Comparison of ENCODE assay signal across 8 cellular contexts in the genomic region with DNA sequence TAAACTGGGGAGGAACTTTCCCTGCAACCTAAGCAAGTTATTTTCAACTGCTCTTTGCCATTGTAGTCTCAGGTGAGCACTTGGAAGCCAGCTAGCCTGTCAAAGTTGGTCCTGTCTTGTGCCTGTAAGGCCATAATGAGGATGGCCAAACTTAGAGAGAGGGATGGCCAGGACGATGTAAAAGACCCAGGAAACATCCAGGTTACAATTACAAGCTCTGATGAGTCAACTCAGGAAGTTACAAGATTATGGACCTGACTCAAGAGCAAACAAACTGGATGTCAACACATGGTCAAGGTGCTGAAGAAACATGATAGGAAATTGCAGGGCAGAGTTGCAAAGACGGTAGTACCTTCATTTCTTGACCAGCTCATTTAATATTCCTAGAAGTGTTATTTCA. TPM values are rescaled to one million over a fixed set of nuclear protein-coding genes. Genes with fewer than 3 reads are reported as not detected.
DNase-seq lines count a peak whose midpoint lies in the region; ATAC-seq, FAIRE-seq and TF ChIP-seq lines count a peak whose summit lies in the region.

No MANE protein-coding gene starts in this region.

- H3K4me1 Mint-ChIP-seq in CD4-positive, alpha-beta memory T cell, result peaks cover 53 to 73% (median 59%) of the 10 kb centered on the region in 4 donors
- H3K4me1 Mint-ChIP-seq in nephron, result peaks cover 48% of the 10 kb centered on the region

- no peaks in the 10 kb centered on the region for H3K27me3 Mint-ChIP-seq in CD4-positive, alpha-beta memory T cell
- no peaks in the 10 kb centered on the region for H3K27me3 Mint-ChIP-seq in nephron (ENCODE audit: low read depth)

- peak overlapping the region; percentile 94 for H3K27ac ChIP-seq in CD4-positive, alpha-beta memory T cell (ENCODE audit: low read depth, low read length)
- H3K27ac ChIP-seq in KOPT-K1 (ENCODE audit: low read depth, low read length, poor library complexity, severe bottlenecking), result peak overlapping the region; percentile 60

- H3K27me3 ChIP-seq in CD4-positive, alpha-beta memory T cell (ENCODE audit: insufficient read depth, low read length), result no peaks in the 10 kb centered on the region
- H3K27me3 ChIP-seq in bronchial epithelial cell (ENCODE audit: control insufficient read depth, insufficient read depth, low read length), result no peaks in the 10 kb centered on the region

- H3K27ac Mint-ChIP-seq in CD4-positive, alpha-beta memory T cell, result peak overlapping the region; percentile 92 to 97 (median 94)
- peak overlapping the region; percentile 83 to 89 (median 89) for H3K27ac Mint-ChIP-seq in nephron

- H3K4me1 ChIP-seq in CD4-positive, alpha-beta memory T cell (ENCODE audit: insufficient read depth, low read length), result peaks cover 60% of the 10 kb centered on the region

- peaks cover 14 to 45% of the 10 kb centered on the region in 2 donors for H3K36me3 Mint-ChIP-seq in CD4-positive, alpha-beta memory T cell
- no peaks in the 10 kb centered on the region for H3K36me3 Mint-ChIP-seq in nephron (ENCODE audit: low read depth)

- TF ChIP-seq CTCF in bronchial epithelial cell (IDR thresholded peaks at IDR 0.05; ENCODE audit: insufficient read depth, low read length, severe bottlenecking), result no peak
- no peak for TF ChIP-seq CTCF in nephron (IDR thresholded peaks at IDR 0.05; ENCODE audit: unreplicated experiment in 3 of 3)

- H3K9me3 ChIP-seq in CD4-positive, alpha-beta memory T cell (ENCODE audit: control insufficient read depth in 1 of 2, low read length in 2 of 2), result no peaks in the 10 kb centered on the region
- H3K9me3 ChIP-seq in KOPT-K1 (ENCODE audit: insufficient read depth, low read length, poor library complexity, severe bottlenecking), result no peaks in the 10 kb centered on the region

- H3K36me3 ChIP-seq in CD4-positive, alpha-beta memory T cell (ENCODE audit: insufficient read depth, low read length), result peaks cover 16% of the 10 kb centered on the region
- H3K36me3 ChIP-seq in KOPT-K1 (ENCODE audit: insufficient read depth, low read length), result peaks cover 35% of the 10 kb centered on the region
- H3K36me3 ChIP-seq in bronchial epithelial cell (ENCODE audit: control insufficient read depth, insufficient read depth, low read length), result peaks cover 5% of the 10 kb centered on the region

- H3K4me3 Mint-ChIP-seq in CD4-positive, alpha-beta memory T cell, result peak overlapping the region; percentile 91 to 96 (median 94)
- H3K4me3 Mint-ChIP-seq in nephron, result peak overlapping the region; percentile 92 to 95 (median 94)

- no peak for FAIRE-seq in bronchial epithelial cell (lab: Jason Lieb, UNC)

- POLR2A ChIA-PET in CD4-positive, alpha-beta memory T cell (lab: Charles Lee; ENCODE audit: partially characterized antibody), result interaction anchor here (0.8 to 8.0 kb wide), 12 partner anchors 8 to 446 kb away, joined by 3 to 186 read pairs (median 8); a partner anchor contains a TSS

- intact Hi-C loops in CD4-positive, alpha-beta memory T cell (cut with micrococcal nuclease), result loop anchor here (2.0 to 10.0 kb wide), 4 partner anchors 17 to 653 kb away; a partner anchor contains a TSS

- ATAC-seq in esophagus mucosa, result no peak

- H3K9me3 Mint-ChIP-seq in CD4-positive, alpha-beta memory T cell, result no peaks in the 10 kb centered on the region
- H3K9me3 Mint-ChIP-seq in nephron, result no peaks in the 10 kb centered on the region

- H3K4me3 ChIP-seq in CD4-positive, alpha-beta memory T cell (ENCODE audit: low read length in 2 of 2), result peak overlapping the region; percentile 6 to 94
- H3K4me3 ChIP-seq in bronchial epithelial cell (ENCODE audit: low read depth, low read length), result peak overlapping the region; percentile 92

- CTCF ChIA-PET in CD4-positive, alpha-beta memory T cell (lab: Charles Lee; ENCODE audit: partially characterized antibody), result interaction anchor here (0.5 to 2.6 kb wide), 10 partner anchors 12 to 136 kb away, joined by 3 to 15 read pairs (median 4); a partner anchor contains a TSS

- DNase-seq in CD4-positive, alpha-beta memory T cell, result peak in 1 of 5 donors; percentile 17
- peak; percentile 89 for DNase-seq in bronchial epithelial cell (ENCODE audit: low read depth)
- DNase-seq in dedifferentiated amniotic fluid mesenchymal stem cell (ENCODE audit: extremely low spot score), result no peak
- DNase-seq in NCI-H1092 treated with DMSO at 0.1 percent for 48 hours (lab: John Stamatoyannopoulos, UW), result no peak
- no peak for DNase-seq in iPS-NIHi11 (ENCODE audit: low spot score)

RNA-seq across cellular contexts. Expression of a gene that starts 1.6 kb away (rescaled TPM):
- total RNA-seq in CD4-positive, alpha-beta memory T cell, result 10 to 100 TPM; 94.1 to 96.6 TPM
- polyA plus RNA-seq in CD4-positive, alpha-beta memory T cell, result 10 to 100 TPM; 14.6 to 30.8 TPM
- total RNA-seq in bronchial epithelial cell (28.7 and 47.0 TPM in 2 replicates), esophagus mucosa (20.0 TPM)

RNA-seq across cellular contexts. Expression of a gene that starts 6.6 kb away (rescaled TPM):
- total RNA-seq in CD4-positive, alpha-beta memory T cell, result 10 to 100 TPM; 64.6 to 65.4 TPM
- 1 to 10 TPM; 8.0 to 9.6 TPM for polyA plus RNA-seq in CD4-positive, alpha-beta memory T cell
- total RNA-seq in bronchial epithelial cell (123 and 147 TPM in 2 replicates), esophagus mucosa (25.6 TPM)

RNA-seq across cellular contexts. Expression of a gene that starts 25.6 kb away (rescaled TPM):
- 10 to 100 TPM; 41.2 to 42.3 TPM for total RNA-seq in CD4-positive, alpha-beta memory T cell
- polyA plus RNA-seq in CD4-positive, alpha-beta memory T cell, result 10 to 100 TPM; 60.3 to 78.9 TPM
- 42.9 and 70.0 TPM in 2 replicates for total RNA-seq in bronchial epithelial cell
- total RNA-seq in esophagus mucosa, result 90.9 TPM

RNA-seq across cellular contexts. Expression of a gene that starts 48.5 kb away (rescaled TPM):
- 1,000 to 10,000 TPM in 1 of 2 experiments, 100 to 1,000 TPM in 1; 988 to 1,004 TPM for total RNA-seq in CD4-positive, alpha-beta memory T cell
- 100 to 1,000 TPM; 323 to 643 TPM for polyA plus RNA-seq in CD4-positive, alpha-beta memory T cell
- 46.3 and 51.6 TPM in 2 replicates for total RNA-seq in bronchial epithelial cell
- total RNA-seq in esophagus mucosa, result 94.2 TPM

RNA-seq across cellular contexts. Expression of a gene that starts 50.9 kb away (rescaled TPM):
- 10 to 100 TPM; 30.4 to 35.2 TPM for total RNA-seq in CD4-positive, alpha-beta memory T cell
- 10 to 100 TPM in 1 of 2 donors, 1 to 10 TPM in 1; 3.8 to 10.5 TPM for polyA plus RNA-seq in CD4-positive, alpha-beta memory T cell
- total RNA-seq in bronchial epithelial cell (16.1 and 22.0 TPM in 2 replicates), esophagus mucosa (18.4 TPM)
